8 cellular contexts compared by ENCODE assay signal in the genomic region with DNA sequence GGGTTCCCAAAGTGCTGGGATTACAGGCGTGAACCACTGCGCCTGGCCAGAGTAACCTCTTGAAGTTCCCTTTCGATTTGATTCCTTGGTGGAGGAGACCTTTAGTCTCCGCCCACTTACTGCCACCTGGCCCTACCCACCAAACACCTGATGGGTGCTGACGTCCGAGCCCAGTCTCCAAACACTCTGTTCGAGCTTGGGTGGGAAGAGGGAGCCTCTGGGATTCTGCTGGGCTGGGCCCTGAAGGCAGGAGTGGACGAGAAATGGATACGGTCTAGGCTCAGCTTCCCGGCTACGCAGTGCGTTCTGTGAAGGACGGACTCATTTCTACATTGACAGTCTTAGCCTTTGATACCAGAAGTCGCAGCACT. TPM values are rescaled to one million over a fixed set of nuclear protein-coding genes. Genes with fewer than 3 reads are reported as not detected.
A peak's percentile ranks its signal among the peaks of the same experiment; 100 is the strongest.
DNase-seq lines count a peak whose midpoint lies in the region; ATAC-seq and TF ChIP-seq lines count a peak whose summit lies in the region.

No MANE protein-coding gene starts in this region.

- peak overlapping the region; percentile 89 for H3K4me2 ChIP-seq in OCI-LY7 (ENCODE audit: low read length)

- peak overlapping the region; percentile 92 for H2AFZ ChIP-seq in OCI-LY7 (ENCODE audit: low read length)

- TF ChIP-seq CTCF in OCI-LY7 (conservative IDR thresholded peaks at IDR 0.05; ENCODE audit: low read length): no peak

- ATAC-seq in GM18868 (IDR thresholded peaks at IDR 0.05; ENCODE audit: unreplicated experiment): no peak

- H3K9me3 Mint-ChIP-seq in activated naive CD4-positive, alpha-beta T cell treated with anti-CD3 and anti-CD28 coated beads for 36 hours: no peaks in the 10 kb centered on the region

- peaks cover 60% of the 10 kb centered on the region for H3K4me1 ChIP-seq in OCI-LY7 (ENCODE audit: insufficient read depth, low read length, poor library complexity, severe bottlenecking)

- no peaks in the 10 kb centered on the region for H3K36me3 Mint-ChIP-seq in activated naive CD4-positive, alpha-beta T cell treated with anti-CD3 and anti-CD28 coated beads for 36 hours (ENCODE audit: low read depth)

- H3K27ac ChIP-seq in OCI-LY7 (ENCODE audit: low read depth, low read length, poor library complexity, severe bottlenecking): peak overlapping the region; percentile 67
- H3K27ac ChIP-seq in temporal lobe (ENCODE audit: low read depth, low read length): peak overlapping the region; percentile 66

- CTCF ChIA-PET in activated naive CD4-positive, alpha-beta T cell treated with anti-CD3 and anti-CD28 coated beads for 36 hours (lab: Charles Lee): interaction anchor here (1.0 to 7.0 kb wide), 4 partner anchors 26 to 60 kb away, joined by 3 to 47 read pairs (median 18); no protein-coding TSS in a partner anchor
- CTCF ChIA-PET in OCI-LY7 (lab: Charles Lee; ENCODE audit: unreplicated experiment): no interaction called here

- H3K4me3 ChIP-seq in OCI-LY7 (ENCODE audit: low read depth, low read length, poor library complexity, severe bottlenecking): peak overlapping the region; percentile 83

- H3K4me3 Mint-ChIP-seq in activated naive CD4-positive, alpha-beta T cell treated with anti-CD3 and anti-CD28 coated beads for 36 hours: peak overlapping the region; percentile 87

- H3K36me3 ChIP-seq in OCI-LY7 (ENCODE audit: insufficient read depth, low read length): no peaks in the 10 kb centered on the region

- peak overlapping the region; percentile 81 for H3K27ac Mint-ChIP-seq in activated naive CD4-positive, alpha-beta T cell treated with anti-CD3 and anti-CD28 coated beads for 36 hours

- DNase-seq in activated naive CD4-positive, alpha-beta T cell treated with anti-CD3 and anti-CD28 coated beads for 36 hours: peak; percentile 54
- DNase-seq in activated naive CD4-positive, alpha-beta T cell treated with anti-CD3 and anti-CD28 coated beads, Interleukin-2, amount 50 U/mL, for 16 hours: no peak
- DNase-seq in OCI-LY7 (ENCODE audit: low spot score): no peak
- DNase-seq in central memory CD4-positive, alpha-beta T cell: peak; percentile 32
- peak; percentile 71 for DNase-seq in left kidney (ENCODE audit: low read depth, low spot score)
- no peak for DNase-seq in epidermal melanocyte (ENCODE audit: insufficient read length, low spot score)

- H3K9me2 ChIP-seq in OCI-LY7 (ENCODE audit: insufficient read depth, low read length): no peaks in the 10 kb centered on the region

- intact Hi-C loops in activated naive CD4-positive, alpha-beta T cell treated with anti-CD3 and anti-CD28 coated beads for 36 hours (cut with micrococcal nuclease): loop anchor here (1.0 to 10.0 kb wide), 3 partner anchors 32 to 693 kb away; a partner anchor contains a TSS
- intact Hi-C loops in OCI-LY7 (cut with micrococcal nuclease; ENCODE audit: unreplicated experiment): no loop called here

- no peaks in the 10 kb centered on the region for H3K27me3 Mint-ChIP-seq in activated naive CD4-positive, alpha-beta T cell treated with anti-CD3 and anti-CD28 coated beads for 36 hours (ENCODE audit: low read depth)

- H4K20me1 ChIP-seq in OCI-LY7 (ENCODE audit: insufficient read depth, low read length): no peaks in the 10 kb centered on the region

- no peaks in the 10 kb centered on the region; the same call in 1 of the 2 replicates for H3K79me2 ChIP-seq in OCI-LY7 (ENCODE audit: insufficient read depth, low read depth, low read length)

- BruUV-seq in OCI-LY7 (replicated peaks; lab: Mats Ljungman, UMichigan): no TSS peak

- peaks cover 43% of the 10 kb centered on the region for H3K4me1 Mint-ChIP-seq in activated naive CD4-positive, alpha-beta T cell treated with anti-CD3 and anti-CD28 coated beads for 36 hours (ENCODE audit: low read depth)

- POLR2A ChIA-PET in OCI-LY7 (lab: Charles Lee): no interaction called here

- no peaks in the 10 kb centered on the region for H3K9me3 ChIP-seq in OCI-LY7 (ENCODE audit: low read length)

RNA-seq across cellular contexts. Expression of a gene that starts 0.9 kb away (rescaled TPM):
- total RNA-seq in activated naive CD4-positive, alpha-beta T cell treated with anti-CD3 and anti-CD28 coated beads for 36 hours: 10 to 100 TPM; 17.9 to 19.3 TPM
- total RNA-seq in OCI-LY7 (2014; rRNA removed; shearing (Covaris generic)): 23.2 and 30.7 TPM in 2 replicates
- total RNA-seq in OCI-LY7 (2022) (15.2 and 15.6 TPM in 2 replicates), temporal lobe (17.2 TPM)

RNA-seq across cellular contexts. Expression of a gene that starts 40.1 kb away (rescaled TPM):
- 10 to 100 TPM; 10.5 to 11.1 TPM for total RNA-seq in activated naive CD4-positive, alpha-beta T cell treated with anti-CD3 and anti-CD28 coated beads for 36 hours
- 10.4 and 21.8 TPM in 2 replicates for total RNA-seq in OCI-LY7 (2014; rRNA removed; shearing (Covaris generic))
- 27.7 and 30.1 TPM in 2 replicates for total RNA-seq in OCI-LY7 (2022)
- 11.1 TPM for total RNA-seq in temporal lobe

Comparison
In these comparisons a context has a peak if more than half of its experiments do, and no peak if none do; other contexts are left out.
1. DNase-seq: peak in activated naive CD4-positive, alpha-beta T cell treated with anti-CD3 and anti-CD28 coated beads for 36 hours (single experiment), central memory CD4-positive, alpha-beta T cell (single experiment) and left kidney (single experiment); none in activated naive CD4-positive, alpha-beta T cell treated with anti-CD3 and anti-CD28 coated beads, Interleukin-2, amount 50 U/mL, for 16 hours (single experiment), OCI-LY7 (single experiment) and epidermal melanocyte (single experiment).